In the genomic region with DNA sequence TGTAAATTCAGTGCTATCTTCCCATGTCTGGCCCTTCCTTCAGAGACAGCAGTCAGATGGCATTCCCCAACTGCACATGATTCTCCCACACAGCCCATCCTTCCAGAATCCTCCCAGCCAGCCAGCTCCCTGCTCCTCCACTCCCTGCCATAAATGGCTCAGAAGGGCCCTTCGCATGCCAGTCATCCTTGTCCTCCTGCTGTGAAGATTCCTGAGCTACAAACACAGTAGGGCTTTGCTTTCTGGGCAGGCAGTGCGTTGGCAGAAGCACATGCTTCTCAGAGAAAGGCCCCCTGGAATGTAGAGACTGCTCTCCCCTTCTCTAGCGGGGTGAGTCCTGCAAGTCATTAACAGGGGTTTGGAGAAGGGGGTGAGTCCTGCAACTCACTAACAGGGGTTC, we compare ENCODE assay signal across 21 cellular contexts.
DNase-seq lines count a peak whose midpoint lies in the region; ATAC-seq, FAIRE-seq and TF ChIP-seq lines count a peak whose summit lies in the region.
"Had no signal": no experiment of that assay in that cellular context is flagged by ENCODE, and none has a peak within 500 bp of the region (broad histone marks: within the 10 kb centered on the region; RNA-seq: fewer than 3 reads in every experiment).

No MANE protein-coding gene starts in this region.

- WGBS in H9 (ENCODE audit: extremely low coverage, insufficient read length, low lambda C conversion rate): no CpG with 5 or more reads among the region's 3 CpGs
- 28% methylated on average over 3 of the region's 3 CpGs; no CpG with 5 or more reads in 1 of the 2 experiments for WGBS in H1 (ENCODE audit: extremely low coverage in 1 of 2, insufficient coverage in 1 of 2, insufficient read length in 1 of 2, insufficient replicate concordance in 2 of 2, low coverage in 1 of 2, low lambda C conversion rate in 2 of 2, missing lambda C conversion rate in 1 of 2), 2 experiments
- WGBS in smooth muscle cell (ENCODE audit: low lambda C conversion rate): 34% methylated on average over 3 of the region's 3 CpGs

- no peak for ATAC-seq in GM21381 (IDR thresholded peaks at IDR 0.05; ENCODE audit: unreplicated experiment)
- no peak for ATAC-seq in GM21825 (IDR thresholded peaks at IDR 0.05; ENCODE audit: unreplicated experiment)
- ATAC-seq: stimulated activated memory B cell treated with anti-CD40 and anti-IgM and Interleukin-4, amounts not matched to agents 10 μg/mL and 1 μg/mL and 100 μg/mL, for 72 hours had no signal

- intact Hi-C loops in A673 (cut with micrococcal nuclease; ENCODE audit: unreplicated experiment): loop anchor here (5.0 kb wide), 1 partner anchor 193 kb away; no protein-coding TSS in a partner anchor

- H3K27ac ChIP-seq in A673 (ENCODE audit: low read depth, low read length, poor library complexity, severe bottlenecking) (no peak overlapping the region), H9 (ENCODE audit: insufficient read length, low read depth, low read length) (no peak overlapping the region), H1 (ENCODE audit: low read depth, low read length) (no peak overlapping the region), smooth muscle cell (ENCODE audit: low read depth) (no peak overlapping the region), Peyer's patch (no peak overlapping the region)
- H3K27ac ChIP-seq: parathyroid adenoma, SJSA1 had no signal

- H3K9me3 ChIP-seq in A673 (ENCODE audit: low read depth, low read length, poor library complexity, severe bottlenecking): no peaks in the 10 kb centered on the region
- no peaks in the 10 kb centered on the region for H3K9me3 ChIP-seq in H9 (ENCODE audit: control insufficient read depth, low read depth, low read length)
- H3K9me3 ChIP-seq in H1 (ENCODE audit: insufficient read depth in 2 of 2, low read depth in 1 of 2, low read length in 1 of 2): no peaks in the 10 kb centered on the region
- H3K9me3 ChIP-seq in smooth muscle cell (replicated peaks; ENCODE audit: low read depth): no peaks in the 10 kb centered on the region
- H3K9me3 ChIP-seq in Peyer's patch: no peaks in the 10 kb centered on the region
- H3K9me3 ChIP-seq: mucosa of descending colon, SJSA1 had no signal

- H3T11ph ChIP-seq in H9 (ENCODE audit: low read length): no peak overlapping the region

- H3K9me3 Mint-ChIP-seq in H9: peaks cover 2% of the 10 kb centered on the region in 2 experiments; a peak in 2 of 5 replicates
- H3K9me3 Mint-ChIP-seq: stimulated activated memory B cell treated with anti-CD40 and anti-IgM and Interleukin-4, amounts not matched to agents 10 μg/mL and 1 μg/mL and 100 μg/mL, for 72 hours had no signal

- DNase-seq in A673 (ENCODE audit: low spot score) (peak; percentile 44), H9 (peak; percentile 48), H1 (ENCODE audit: low read depth in 1 of 2, low spot score in 2 of 2) (peak in 1 of 2 experiments; percentile 48), myocyte (ENCODE audit: low read depth) (peak; percentile 57), smooth muscle cell (lab: John Stamatoyannopoulos, UW; ENCODE audit: unreplicated experiment) (no peak), Peyer's patch (no peak)
- DNase-seq: activated CD4-positive, CD25-positive, alpha-beta regulatory T cell treated with anti-CD3 and anti-CD28 coated beads, Interleukin-2, amount 50 U/mL, for 72 hours; activated effector memory CD4-positive, alpha-beta T cell treated with Interleukin-2 at 50 U/mL for 16 hours; CD4-positive, alpha-beta memory T cell; GDM1; NCI-H1694; NCI-H526; trophoblast cell had no signal

- no TSS peak for BruUV-seq in A673 (replicated peaks; lab: Mats Ljungman, UMichigan)

- POLR2A ChIA-PET in A673 (lab: Charles Lee; ENCODE audit: low non-redundant PET) (no interaction called here), H1 (lab: Charles Lee; ENCODE audit: partially characterized antibody) (interaction anchor here (0.9 to 1.3 kb wide), 2 partner anchors 14 to 313 kb away, joined by 3 read pairs; no protein-coding TSS in a partner anchor)

- no peak overlapping the region for H2BK12ac ChIP-seq in H9 (ENCODE audit: insufficient read length, low read depth, low read length)
- H2BK12ac ChIP-seq in H1 (ENCODE audit: low read depth, low read length): no peak overlapping the region

- H3F3A ChIP-seq in smooth muscle cell (ENCODE audit: low read depth): no peaks in the 10 kb centered on the region

- H3K4me1 Mint-ChIP-seq in H9: peaks cover 12 to 15% of the 10 kb centered on the region in 2 experiments
- H3K4me1 Mint-ChIP-seq: stimulated activated memory B cell treated with anti-CD40 and anti-IgM and Interleukin-4, amounts not matched to agents 10 μg/mL and 1 μg/mL and 100 μg/mL, for 72 hours had no signal

- H3K4me3 ChIP-seq in A673 (ENCODE audit: low read depth, low read length, poor library complexity, severe bottlenecking) (no peak overlapping the region), H1 (ENCODE audit: extremely low read depth in 1 of 4, insufficient read depth in 2 of 4, low read depth in 3 of 4, low read length in 4 of 4) (no peak overlapping the region), smooth muscle cell (no peak overlapping the region), Peyer's patch (no peak overlapping the region)
- H3K4me3 ChIP-seq: mucosa of descending colon, SJSA1 had no signal

- FAIRE-seq in H1 (lab: Jason Lieb, UNC): no peak
- FAIRE-seq: colon, GM12891 had no signal

- H2BK5ac ChIP-seq in H9 (ENCODE audit: insufficient read length, low read length): no peak overlapping the region
- H2BK5ac ChIP-seq in H1 (ENCODE audit: low read depth, low read length): no peak overlapping the region

- H4K8ac ChIP-seq in H9 (replicated peaks; ENCODE audit: insufficient read length, low read depth, low read length): no peak overlapping the region
- H4K8ac ChIP-seq in H1 (ENCODE audit: extremely low read depth, insufficient read depth, low read length): no peak overlapping the region

- H3K79me1 ChIP-seq in H9 (ENCODE audit: insufficient read depth, low read depth, low read length, poor library complexity, severe bottlenecking): no peaks in the 10 kb centered on the region
- no peaks in the 10 kb centered on the region for H3K79me1 ChIP-seq in H1 (ENCODE audit: low read depth, low read length)

- H3K4me2 ChIP-seq in H9 (ENCODE audit: insufficient read depth, insufficient read length, low read length) (no peak overlapping the region), H1 (ENCODE audit: insufficient read depth in 1 of 2, low read depth in 2 of 2, low read length in 2 of 2) (no peak overlapping the region), smooth muscle cell (no peak overlapping the region)

- H4K5ac ChIP-seq in H9 (ENCODE audit: insufficient read length, low read depth, low read length) (no peak overlapping the region), H1 (ENCODE audit: insufficient read length, low read depth, low read length) (no peak overlapping the region)

- H3K23ac ChIP-seq in H9 (ENCODE audit: insufficient read length, low read depth, low read length): no peak overlapping the region
- no peak overlapping the region for H3K23ac ChIP-seq in H1 (ENCODE audit: insufficient read length)

- no peak overlapping the region for H3K4ac ChIP-seq in H9 (ENCODE audit: low read depth, low read length)
- peak overlapping the region; percentile 70 for H3K4ac ChIP-seq in H1 (replicated peaks; ENCODE audit: insufficient read length, low read depth, low read length)

- no peak overlapping the region for H3K27ac Mint-ChIP-seq in H9
- H3K27ac Mint-ChIP-seq: CD4-positive, alpha-beta memory T cell; stimulated activated memory B cell treated with anti-CD40 and anti-IgM and Interleukin-4, amounts not matched to agents 10 μg/mL and 1 μg/mL and 100 μg/mL, for 72 hours had no signal

- H2BK120ac ChIP-seq in H9 (ENCODE audit: low read depth, low read length, poor library complexity, severe bottlenecking) (no peak overlapping the region), H1 (replicated peaks; ENCODE audit: low read depth, low read length) (no peak overlapping the region)

- H3K4me1 ChIP-seq in A673 (ENCODE audit: insufficient read depth, low read length, poor library complexity, severe bottlenecking) (peaks cover 19% of the 10 kb centered on the region), H9 (ENCODE audit: insufficient read depth, low read length) (peaks cover 3% of the 10 kb centered on the region; the same call in 1 of the 2 replicates), H1 (replicated peaks in 1 of 4; ENCODE audit: control insufficient read depth in 3 of 4, insufficient read depth in 4 of 4, low read length in 3 of 4) (peaks cover 0 to 13% (median 5%) of the 10 kb centered on the region in 4 experiments; a peak in 3 of 7 replicates), smooth muscle cell (ENCODE audit: low read depth) (peaks cover 3% of the 10 kb centered on the region), Peyer's patch (peaks cover 0 to 7% (median 0%) of the 10 kb centered on the region in 4 donors)
- H3K4me1 ChIP-seq: parathyroid adenoma had no signal

- H3K18ac ChIP-seq in H9 (ENCODE audit: insufficient read length, low read depth, low read length) (no peak overlapping the region), H1 (ENCODE audit: extremely low read depth, low read length) (no peak overlapping the region)

- no peak overlapping the region for H2BK20ac ChIP-seq in H9 (ENCODE audit: low read depth, low read length, poor library complexity, severe bottlenecking)
- no peak overlapping the region for H2BK20ac ChIP-seq in H1 (ENCODE audit: low read length)

- peaks cover 0 to 4% (median 0%) of the 10 kb centered on the region in 3 experiments; a peak in 1 of 7 replicates for H3K36me3 Mint-ChIP-seq in H9 (ENCODE audit: insufficient read depth in 1 of 3, low read depth in 3 of 3)
- H3K36me3 Mint-ChIP-seq: CD4-positive, alpha-beta memory T cell; stimulated activated memory B cell treated with anti-CD40 and anti-IgM and Interleukin-4, amounts not matched to agents 10 μg/mL and 1 μg/mL and 100 μg/mL, for 72 hours had no signal

- TF ChIP-seq CTCF in A673 (conservative IDR thresholded peaks at IDR 0.05; ENCODE audit: low read depth, low read length): no peak
- no peak for TF ChIP-seq CTCF in H9 (conservative IDR thresholded peaks at IDR 0.05)
- TF ChIP-seq CTCF in H1 (IDR thresholded peaks at IDR 0.05; ENCODE audit: control extremely low read depth in 1 of 3, insufficient read depth in 1 of 3, low read depth in 1 of 3, low read length in 3 of 3): no peak
- no peak for TF ChIP-seq CTCF in smooth muscle cell (IDR thresholded peaks at IDR 0.05; ENCODE audit: borderline replicate concordance, insufficient read depth, poor library complexity, severe bottlenecking)
- TF ChIP-seq CTCF in Peyer's patch (IDR thresholded peaks at IDR 0.05): no peak

- H3K27me3 ChIP-seq in A673 (replicated peaks; ENCODE audit: insufficient read depth, low read depth, low read length, poor library complexity) (peaks cover 25% of the 10 kb centered on the region), H9 (ENCODE audit: insufficient read depth, low read length) (no peaks in the 10 kb centered on the region), H1 (replicated peaks in 1 of 4; ENCODE audit: control insufficient read depth in 3 of 4, extremely low read depth in 1 of 4, insufficient read depth in 3 of 4, low read length in 3 of 4) (peaks cover 0 to 9% (median 5%) of the 10 kb centered on the region in 4 experiments; a peak in 3 of 7 replicates), smooth muscle cell (ENCODE audit: low read depth) (peaks cover 8% of the 10 kb centered on the region), Peyer's patch (no peaks in the 10 kb centered on the region)

- H3K36me3 ChIP-seq in A673 (ENCODE audit: insufficient read depth, low read length, poor library complexity, severe bottlenecking) (no peaks in the 10 kb centered on the region), H1 (ENCODE audit: control insufficient read depth in 2 of 4, insufficient read depth in 4 of 4, low read length in 3 of 4) (no peaks in the 10 kb centered on the region), smooth muscle cell (ENCODE audit: low read depth) (no peaks in the 10 kb centered on the region), Peyer's patch (no peaks in the 10 kb centered on the region)
- H3K36me3 ChIP-seq: SJSA1 had no signal

- H3K56ac ChIP-seq in H9 (ENCODE audit: insufficient read length, low read depth, low read length) (no peak overlapping the region), H1 (replicated peaks; ENCODE audit: insufficient read length, low read depth, low read length) (no peak overlapping the region)

- no peaks in the 10 kb centered on the region for H4K20me1 ChIP-seq in H9 (ENCODE audit: control insufficient read depth, insufficient read depth, insufficient read length)
- H4K20me1 ChIP-seq in H1 (replicated peaks in 1 of 2; ENCODE audit: control insufficient read depth in 1 of 2, insufficient read depth in 2 of 2, low read length in 2 of 2): no peaks in the 10 kb centered on the region
- no peaks in the 10 kb centered on the region for H4K20me1 ChIP-seq in smooth muscle cell (ENCODE audit: low read depth)

- H3K14ac ChIP-seq in H9 (ENCODE audit: insufficient read depth, low read length) (no peak overlapping the region), H1 (ENCODE audit: insufficient read length) (no peak overlapping the region)

- peaks cover 48% of the 10 kb centered on the region for H3K27me3 Mint-ChIP-seq in H9 (ENCODE audit: low read depth)

- H3K79me2 ChIP-seq in H9 (ENCODE audit: insufficient read depth, low read length): no peaks in the 10 kb centered on the region
- no peaks in the 10 kb centered on the region for H3K79me2 ChIP-seq in H1 (ENCODE audit: control insufficient read depth in 1 of 2, insufficient read depth in 2 of 2, low read length in 2 of 2)
- no peaks in the 10 kb centered on the region for H3K79me2 ChIP-seq in smooth muscle cell (ENCODE audit: low read depth)
- H3K79me2 ChIP-seq: parathyroid adenoma had no signal

- H2AK5ac ChIP-seq in H9 (ENCODE audit: insufficient read length, low read length): no peak overlapping the region
- no peak overlapping the region for H2AK5ac ChIP-seq in H1 (ENCODE audit: low read depth, low read length)

- H2AFZ ChIP-seq in H9 (ENCODE audit: low read length): no peak overlapping the region
- H2AFZ ChIP-seq in H1 (ENCODE audit: low read length): no peak overlapping the region
- H2AFZ ChIP-seq in smooth muscle cell (ENCODE audit: low read depth): no peak overlapping the region
- H2AFZ ChIP-seq: parathyroid adenoma had no signal

- no peak overlapping the region for H4K91ac ChIP-seq in H9 (ENCODE audit: insufficient read length, low read depth, low read length)
- no peak overlapping the region for H4K91ac ChIP-seq in H1 (replicated peaks; ENCODE audit: insufficient read length, low read length)

- TF ChIP-seq POLR2A in H1 (IDR thresholded peaks at IDR 0.05; ENCODE audit: control extremely low read depth in 1 of 2, low read depth in 2 of 2, low read length in 2 of 2) (no peak), Peyer's patch (IDR thresholded peaks at IDR 0.05) (no peak)

- H3K23me2 ChIP-seq in H9 (ENCODE audit: insufficient read length, low read depth, low read length, poor library complexity, severe bottlenecking): no peaks in the 10 kb centered on the region
- H3K23me2 ChIP-seq in H1 (ENCODE audit: low read depth, low read length): no peaks in the 10 kb centered on the region

- H2BK15ac ChIP-seq in H9 (ENCODE audit: low read depth, low read length): no peak overlapping the region
- H2BK15ac ChIP-seq in H1 (ENCODE audit: low read length): 0 out of 2 replicates have a peak overlapping the region, but pooled peaks have one; percentile 72

- TF ChIP-seq RAD21 in H1 (IDR thresholded peaks at IDR 0.05 in 1 of 2, conservative IDR thresholded peaks at IDR 0.05 in 1 of 2; ENCODE audit: low read depth in 2 of 2, low read length in 2 of 2): no peak

- CTCF ChIA-PET in A673 (lab: Charles Lee) (no interaction called here), H1 (lab: Charles Lee; ENCODE audit: partially characterized antibody) (interaction anchor here (0.7 to 3.6 kb wide), 26 partner anchors 13 to 442 kb away, joined by 3 to 21 read pairs (median 5); no protein-coding TSS in a partner anchor)

- no peak for TF ChIP-seq EP300 in H1 (IDR thresholded peaks at IDR 0.05; ENCODE audit: borderline replicate concordance in 1 of 2, low read depth in 2 of 2, low read length in 2 of 2)

- H3K9ac ChIP-seq in H9 (ENCODE audit: extremely low read depth, insufficient read length, low read length) (no peak overlapping the region), H1 (replicated peaks in 1 of 4; ENCODE audit: extremely low read depth in 1 of 4, low read depth in 3 of 4, low read length in 3 of 4) (no peak overlapping the region), smooth muscle cell (ENCODE audit: low read depth) (no peak overlapping the region)
- H3K9ac ChIP-seq: parathyroid adenoma had no signal

- H3K4me3 Mint-ChIP-seq in H9: no peak overlapping the region
- H3K4me3 Mint-ChIP-seq: stimulated activated memory B cell treated with anti-CD40 and anti-IgM and Interleukin-4, amounts not matched to agents 10 μg/mL and 1 μg/mL and 100 μg/mL, for 72 hours had no signal

Comparison
In these comparisons a context has a peak if more than half of its experiments do, and no peak if none do; other contexts are left out.
1. DNase-seq: peak in A673 (single experiment), H9 (single experiment) and myocyte (single experiment); none in smooth muscle cell (single experiment) and Peyer's patch (0 of 3).